ENCODE assay signal across 26 cellular contexts in genomic region chr12:9829483-9829882, GRCh38. TPM values are rescaled to one million over a fixed set of nuclear protein-coding genes. Genes with fewer than 3 reads are reported as not detected.
"Had no signal": no experiment of that assay in that cellular context is flagged by ENCODE, and none has a peak within 500 bp of the region (broad histone marks: within the 10 kb centered on the region; RNA-seq: fewer than 3 reads in every experiment).

No MANE protein-coding gene starts in this region.

- H3K27ac Mint-ChIP-seq: stimulated activated naive B cell treated with anti-CD40 and anti-IgM and Interleukin-4, amounts not matched to agents 10 μg/mL and 1 μg/mL and 100 μg/mL, for 72 hours had no signal

- H3K4me1 ChIP-seq: esophagus squamous epithelium, gastroesophageal sphincter, spleen, suprapubic skin, tibial artery, upper lobe of left lung, vagina had no signal

- H3K4me3 ChIP-seq: esophagus squamous epithelium, gastroesophageal sphincter, lung, suprapubic skin, tibial artery, upper lobe of left lung, vagina had no signal

- H3K27ac ChIP-seq: esophagus squamous epithelium, gastroesophageal sphincter, suprapubic skin, tibial artery, upper lobe of left lung, vagina had no signal

- DNase-seq: esophagus squamous epithelium; foreskin fibroblast; kidney; left colon; left ventricle myocardium superior; mesenchymal stem cell; midbrain; naive B cell; posterior cingulate gyrus; spleen; stimulated activated CD4-positive, alpha-beta T cell treated with anti-CD3 and anti-CD28 coated beads, Interleukin-15, amount 100 ng/mL, for 24 hours; stimulated activated CD4-positive, alpha-beta T cell treated with anti-CD3 and anti-CD28 coated beads, Interleukin-1b, Interleukin-23, amount 100 ng/mL, for 48 hours; stimulated activated CD4-positive, alpha-beta T cell treated with anti-CD3 and anti-CD28 coated beads, Interleukin-4, amount 100 ng/mL, for 24 hours; stimulated activated naive B cell treated with anti-CD40 and anti-IgM and Interleukin-4, amounts not matched to agents 10 μg/mL and 1 μg/mL and 100 μg/mL, for 72 hours; tibial artery; upper lobe of left lung had no signal

- H3K4me1 Mint-ChIP-seq: naive B cell; neural crest cell; stimulated activated naive B cell treated with anti-CD40 and anti-IgM and Interleukin-4, amounts not matched to agents 10 μg/mL and 1 μg/mL and 100 μg/mL, for 72 hours had no signal

- H3K36me3 Mint-ChIP-seq: naive B cell; stimulated activated naive B cell treated with anti-CD40 and anti-IgM and Interleukin-4, amounts not matched to agents 10 μg/mL and 1 μg/mL and 100 μg/mL, for 72 hours had no signal

- H3K27me3 ChIP-seq: esophagus squamous epithelium, gastroesophageal sphincter, spleen, suprapubic skin, tibial artery, upper lobe of left lung, vagina had no signal

- H3K9me3 ChIP-seq: esophagus squamous epithelium, gastroesophageal sphincter, spleen, suprapubic skin, tibial artery, upper lobe of left lung, vagina had no signal

- H3K4me3 Mint-ChIP-seq: naive B cell; neural crest cell; stimulated activated naive B cell treated with anti-CD40 and anti-IgM and Interleukin-4, amounts not matched to agents 10 μg/mL and 1 μg/mL and 100 μg/mL, for 72 hours had no signal

- H3K9me3 Mint-ChIP-seq: neural crest cell; stimulated activated naive B cell treated with anti-CD40 and anti-IgM and Interleukin-4, amounts not matched to agents 10 μg/mL and 1 μg/mL and 100 μg/mL, for 72 hours had no signal

RNA-seq across cellular contexts. Expression of gene KLRF1, which starts 2.2 kb away (rescaled TPM):
- total RNA-seq: epithelial cell of proximal tubule, gastroesophageal sphincter, neural crest cell, osteocyte, skeletal muscle tissue, suprapubic skin, vagina had no signal

RNA-seq across cellular contexts. Expression of gene CLEC2B, which starts 39.7 kb away (rescaled TPM):
- total RNA-seq: epithelial cell of proximal tubule, osteocyte had no signal

RNA-seq across cellular contexts. Expression of gene KLRF2, which starts 51.8 kb away (rescaled TPM):
- total RNA-seq: epithelial cell of proximal tubule, esophagus squamous epithelium, gastroesophageal sphincter, kidney, left colon, left ventricle myocardium superior, lung, neural crest cell, osteocyte, pulmonary artery endothelial cell, sciatic nerve, skeletal muscle tissue, spleen, suprapubic skin, upper lobe of left lung, vagina had no signal
